Comparison of ENCODE assay signal across 1 cellular context in genomic region chr17:82095777-82096708, GRCh38.
TF ChIP-seq lines count a peak whose summit lies in the region.

No MANE protein-coding gene starts in this region.

TF ChIP-seq in HCT116, 20 proteins besides CTCF, POLR2A, EP300 and RAD21 (continued from another document):
- TF ChIP-seq CBX3 (IDR thresholded peaks at IDR 0.05; ENCODE audit: low read depth) (no peak), EZH2 (IDR thresholded peaks at IDR 0.05) (no peak), JUND (IDR thresholded peaks at IDR 0.05) (no peak), ELF1 (IDR thresholded peaks at IDR 0.05; ENCODE audit: borderline replicate concordance, low read depth) (no peak)
